In the genomic region with DNA sequence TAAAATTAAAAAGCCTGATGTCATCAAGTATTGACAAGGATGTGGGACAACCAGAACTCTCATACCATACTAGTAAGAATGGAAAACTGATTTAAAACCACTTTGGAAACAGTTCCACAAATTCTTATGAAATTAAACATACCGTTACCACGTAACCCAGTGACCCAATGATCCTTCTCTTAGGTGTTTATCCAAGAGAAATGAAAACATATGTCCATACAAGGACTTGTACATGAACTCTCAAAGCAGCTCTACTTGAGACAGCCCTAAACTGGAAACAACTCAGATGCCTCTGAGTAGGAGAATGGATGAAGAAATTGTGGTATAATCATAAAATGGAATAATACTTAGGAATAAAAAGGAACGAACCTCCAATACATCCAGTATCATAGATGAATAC, we compare ENCODE assay signal across 24 cellular contexts.
A peak's percentile ranks its signal among the peaks of the same experiment; 100 is the strongest.
DNase-seq lines count a peak whose midpoint lies in the region; ATAC-seq and TF ChIP-seq lines count a peak whose summit lies in the region.
"Had no signal": no experiment of that assay in that cellular context is flagged by ENCODE, and none has a peak within 500 bp of the region (broad histone marks: within the 10 kb centered on the region; RNA-seq: fewer than 3 reads in every experiment).

No MANE protein-coding gene starts in this region.

- H3K27ac Mint-ChIP-seq in stimulated activated memory B cell treated with anti-CD40 and anti-IgM and Interleukin-4, amounts not matched to agents 10 μg/mL and 1 μg/mL and 100 μg/mL, for 72 hours: peak overlapping the region; percentile 10
- H3K27ac Mint-ChIP-seq: CD14-positive monocyte, GM23338, H9 had no signal

- peaks cover 1% of the 10 kb centered on the region for H3K36me3 Mint-ChIP-seq in stimulated activated memory B cell treated with anti-CD40 and anti-IgM and Interleukin-4, amounts not matched to agents 10 μg/mL and 1 μg/mL and 100 μg/mL, for 72 hours
- H3K36me3 Mint-ChIP-seq: CD14-positive monocyte had no signal

- no peak overlapping the region for H3K27ac ChIP-seq in tibial artery
- H3K27ac ChIP-seq: HL-60, PC-9, SJSA1 had no signal

- TF ChIP-seq CTCF in astrocyte of the spinal cord (IDR thresholded peaks at IDR 0.05; ENCODE audit: low read depth, low read length) (no peak), tibial artery (IDR thresholded peaks at IDR 0.05) (no peak)

- peaks cover 0 to 21% (median 3%) of the 10 kb centered on the region in 4 donors for H3K4me1 ChIP-seq in tibial artery
- H3K4me1 ChIP-seq: BE2C had no signal

- DNase-seq in EH (ENCODE audit: low read depth) (peak; percentile 43), astrocyte of the spinal cord (ENCODE audit: low read depth, low spot score) (peak; percentile 20), fibroblast of peridontal ligament (ENCODE audit: extremely low read depth) (peak; percentile 39), tibial artery (no peak), activated gamma-delta T cell treated with Interleukin-2 at 50 U/mL for 16 hours (no peak)
- DNase-seq: BE2C; Calu3; CD8-positive, alpha-beta memory T cell; DND-41; H9; NCI-H1092; NCI-H1417 treated with DMSO at 0.1 percent for 48 hours; NCI-H1694 treated with DMSO at 0.1 percent for 48 hours; NCI-H2081; NCI-H2227 treated with DMSO at 0.1 percent for 48 hours; NCI-H526 treated with DMSO at 0.1 percent for 48 hours; PC-9; Right ventricle myocardium superior had no signal

- H3K4me1 Mint-ChIP-seq in stimulated activated memory B cell treated with anti-CD40 and anti-IgM and Interleukin-4, amounts not matched to agents 10 μg/mL and 1 μg/mL and 100 μg/mL, for 72 hours: peaks cover 21% of the 10 kb centered on the region

- intact Hi-C loops in tibial artery (cut with DNase I; ENCODE audit: low total_unique reads): no loop called here

- no peak for ATAC-seq in stimulated activated memory B cell treated with anti-CD40 and anti-IgM and Interleukin-4, amounts not matched to agents 10 μg/mL and 1 μg/mL and 100 μg/mL, for 72 hours
- ATAC-seq in GM18511 (IDR thresholded peaks at IDR 0.05; ENCODE audit: unreplicated experiment): no peak
- ATAC-seq: GM23338 had no signal

- no peak overlapping the region for H3K4me3 Mint-ChIP-seq in stimulated activated memory B cell treated with anti-CD40 and anti-IgM and Interleukin-4, amounts not matched to agents 10 μg/mL and 1 μg/mL and 100 μg/mL, for 72 hours
- H3K4me3 Mint-ChIP-seq: CD14-positive monocyte; CD8-positive, alpha-beta memory T cell; GM23338; H9 had no signal

- H3K4me3 ChIP-seq in astrocyte of the spinal cord (ENCODE audit: low read depth, low read length): no peak overlapping the region
- no peak overlapping the region for H3K4me3 ChIP-seq in tibial artery
- H3K4me3 ChIP-seq: GM23338, PC-9, SJSA1 had no signal

- no peaks in the 10 kb centered on the region for H3K27me3 Mint-ChIP-seq in stimulated activated memory B cell treated with anti-CD40 and anti-IgM and Interleukin-4, amounts not matched to agents 10 μg/mL and 1 μg/mL and 100 μg/mL, for 72 hours
- H3K27me3 Mint-ChIP-seq: CD8-positive, alpha-beta memory T cell had no signal

- H3K9me3 ChIP-seq in tibial artery: no peaks in the 10 kb centered on the region
- H3K9me3 ChIP-seq: BE2C, SJSA1 had no signal

- in situ Hi-C loops in astrocyte of the spinal cord (cut with HindIII; ENCODE audit: low sequenced_read_pairs): no loop called here

- peaks cover under 1% of the 10 kb centered on the region for H3K9me3 Mint-ChIP-seq in stimulated activated memory B cell treated with anti-CD40 and anti-IgM and Interleukin-4, amounts not matched to agents 10 μg/mL and 1 μg/mL and 100 μg/mL, for 72 hours
- H3K9me3 Mint-ChIP-seq: CD14-positive monocyte; CD8-positive, alpha-beta memory T cell; GM23338; H9 had no signal

- H3K27me3 ChIP-seq in tibial artery: no peaks in the 10 kb centered on the region
- H3K27me3 ChIP-seq: BE2C, SJSA1 had no signal

- peaks cover 0 to 14% (median 5%) of the 10 kb centered on the region in 3 donors for H3K36me3 ChIP-seq in tibial artery
- H3K36me3 ChIP-seq: BE2C, SJSA1 had no signal

Comparison
In these comparisons a context has a peak if more than half of its experiments do, and no peak if none do; other contexts are left out.
1. DNase-seq: peak in EH (single experiment), astrocyte of the spinal cord (single experiment) and fibroblast of peridontal ligament (single experiment); none in tibial artery (0 of 2) and activated gamma-delta T cell treated with Interleukin-2 at 50 U/mL for 16 hours (single experiment).